21 cellular contexts compared by ENCODE assay signal in genomic region chr2:177573120-177573519, GRCh38.
A peak's percentile ranks its signal among the peaks of the same experiment; 100 is the strongest.
DNase-seq lines count a peak whose midpoint lies in the region; ATAC-seq and TF ChIP-seq lines count a peak whose summit lies in the region.
"Had no signal": no experiment of that assay in that cellular context is flagged by ENCODE, and none has a peak within 500 bp of the region (broad histone marks: within the 10 kb centered on the region; RNA-seq: fewer than 3 reads in every experiment).

No MANE protein-coding gene starts in this region.

- H4K91ac ChIP-seq in IMR-90 (ENCODE audit: insufficient read depth, low read depth, low read length) = no peak overlapping the region

- H3K79me2 ChIP-seq in mesendoderm (ENCODE audit: control insufficient read depth, insufficient read depth, low read length) = no peaks in the 10 kb centered on the region

- POLR2A ChIA-PET in IMR-90 (lab: Charles Lee; ENCODE audit: unreplicated experiment) = no interaction called here

- H2BK15ac ChIP-seq in IMR-90 (ENCODE audit: low read depth, low read length) (no peak overlapping the region), mesendoderm (replicated peaks; ENCODE audit: low read depth) (no peak overlapping the region)

- no peak overlapping the region for H2AFZ ChIP-seq in IMR-90 (replicated peaks; ENCODE audit: low read length, poor library complexity)

- H3K79me1 ChIP-seq in IMR-90 (ENCODE audit: low read depth in 1 of 2, low read length in 2 of 2) (no peaks in the 10 kb centered on the region), mesendoderm (ENCODE audit: low read length) (no peaks in the 10 kb centered on the region)

- H3K18ac ChIP-seq in IMR-90 (ENCODE audit: low read depth, low read length) (no peak overlapping the region), mesendoderm (ENCODE audit: low read length) (no peak overlapping the region)

- H3K27ac ChIP-seq in IMR-90 (ENCODE audit: insufficient read depth, low read length) (no peak overlapping the region), mesendoderm (ENCODE audit: low read depth, low read length) (no peak overlapping the region)
- H3K27ac ChIP-seq: colonic mucosa had no signal

- no TSS peak for BruUV-seq in IMR-90 (replicated peaks; lab: Mats Ljungman, UMichigan)

- H3K14ac ChIP-seq in IMR-90 (replicated peaks; ENCODE audit: low read depth, low read length) = no peak overlapping the region

- ATAC-seq in IMR-90 (ENCODE audit: low read depth) = no peak
- ATAC-seq in HG03159 (IDR thresholded peaks at IDR 0.05; ENCODE audit: unreplicated experiment) = no peak
- ATAC-seq: HCT116; natural killer cell treated with Interleukin-12 subunit alpha and Interleukin-12 subunit beta and Interleukin-15 and Interleukin-18, amount 100 ng/mL, for 72 hours; Right ventricle myocardium inferior; T-helper 17 cell; WTC11 had no signal

- dilution Hi-C loops in IMR-90 (cut with HindIII; ENCODE audit: low sequenced_read_pairs, unreplicated experiment) = no loop called here

- H3K36me3 ChIP-seq in IMR-90 (ENCODE audit: control insufficient read depth, insufficient read depth, low read length) = no peaks in the 10 kb centered on the region
- H3K36me3 ChIP-seq in mesendoderm (ENCODE audit: control insufficient read depth, insufficient read depth, low read length) = no peaks in the 10 kb centered on the region
- H3K36me3 ChIP-seq: colonic mucosa had no signal

- H4K8ac ChIP-seq in IMR-90 (ENCODE audit: low read depth in 2 of 2, low read length in 2 of 2) = no peak overlapping the region
- H4K8ac ChIP-seq in mesendoderm (ENCODE audit: low read depth, low read length) = no peak overlapping the region

- in situ Hi-C loops in IMR-90 (cut with MboI; ENCODE audit: low sequenced_read_pairs) (no loop called here), astrocyte of the spinal cord (cut with HindIII; ENCODE audit: low sequenced_read_pairs) (no loop called here)

- peaks cover 7% of the 10 kb centered on the region for H3K27me3 ChIP-seq in IMR-90 (ENCODE audit: control insufficient read depth, insufficient read depth, low read length)
- H3K27me3 ChIP-seq in mesendoderm (ENCODE audit: insufficient read depth, low read length, poor library complexity) = no peaks in the 10 kb centered on the region
- H3K27me3 ChIP-seq: colonic mucosa had no signal

- DNase-seq in COLO829 (ENCODE audit: low spot score) = peak; percentile 35
- peak; percentile 7 for DNase-seq in IMR-90
- DNase-seq in astrocyte of the spinal cord (ENCODE audit: low read depth, low spot score) = peak; percentile 23
- DNase-seq in kidney glomerular epithelial cell (lab: John Stamatoyannopoulos, UW) = peak; percentile 25
- DNase-seq in stimulated activated CD4-positive, alpha-beta T cell treated with anti-CD3 and anti-CD28 coated beads, Interleukin-2, amount 100 ng/mL, for 24 hours = no peak
- DNase-seq in effector CD4-positive, alpha-beta T cell = no peak
- DNase-seq in mesendoderm = no peak
- DNase-seq: activated CD8-positive, alpha-beta memory T cell treated with anti-CD3 and anti-CD28 coated beads for 24 hours; activated effector memory CD4-positive, alpha-beta T cell treated with Interleukin-2 at 50 U/mL for 16 hours; amniotic stem cell; Calu3; colonic mucosa; immature natural killer cell; NCI-H1048; NK-92 treated with Interleukin-12 subunit alpha and Interleukin-12 subunit beta, amount 100 ng/mL, for 24 hours; T-helper 17 cell had no signal

- no peak overlapping the region for H3K4me2 ChIP-seq in IMR-90 (ENCODE audit: low read depth, low read length)
- H3K4me2 ChIP-seq in mesendoderm (ENCODE audit: low read length) = no peak overlapping the region

- no peak for TF ChIP-seq RAD21 in IMR-90 (IDR thresholded peaks at IDR 0.05; ENCODE audit: low read length)

- no peak for TF ChIP-seq CTCF in IMR-90 (conservative IDR thresholded peaks at IDR 0.05; ENCODE audit: low read depth, low read length)
- TF ChIP-seq CTCF in astrocyte of the spinal cord (IDR thresholded peaks at IDR 0.05; ENCODE audit: low read depth, low read length) = no peak

- H2AK5ac ChIP-seq in IMR-90 (ENCODE audit: low read depth, low read length) (no peak overlapping the region), mesendoderm (ENCODE audit: low read length) (no peak overlapping the region)

- no peak overlapping the region for H3K9ac ChIP-seq in IMR-90 (ENCODE audit: low read depth, low read length)
- no peak overlapping the region for H3K9ac ChIP-seq in mesendoderm (ENCODE audit: low read length)

- H2BK5ac ChIP-seq in IMR-90 (ENCODE audit: low read depth, low read length, poor library complexity, severe bottlenecking) (no peak overlapping the region), mesendoderm (ENCODE audit: low read length) (no peak overlapping the region)

- intact Hi-C loops in IMR-90 (cut with micrococcal nuclease) = no loop called here

- H2AK9ac ChIP-seq in IMR-90 (replicated peaks; ENCODE audit: low read depth, low read length, poor library complexity) = no peak overlapping the region

- CTCF ChIA-PET in IMR-90 (lab: Yijun Ruan, JAX) = no interaction called here

- H3K56ac ChIP-seq in IMR-90 (ENCODE audit: extremely low read depth, insufficient read depth, low read length) = no peak overlapping the region
- H3K56ac ChIP-seq in mesendoderm (ENCODE audit: low read length) = no peak overlapping the region

- H4K5ac ChIP-seq in IMR-90 (ENCODE audit: low read depth, low read length) (no peak overlapping the region), mesendoderm (ENCODE audit: low read length) (no peak overlapping the region)

- no peak overlapping the region for H3K4me3 ChIP-seq in IMR-90 (ENCODE audit: insufficient read depth, low read depth, low read length)
- no peak overlapping the region for H3K4me3 ChIP-seq in astrocyte of the spinal cord (ENCODE audit: low read depth, low read length)
- H3K4me3 ChIP-seq in mesendoderm (ENCODE audit: low read length) = no peak overlapping the region
- H3K4me3 ChIP-seq: colonic mucosa had no signal

- TF ChIP-seq POLR2A in IMR-90 (IDR thresholded peaks at IDR 0.05; ENCODE audit: low read depth, low read length) = no peak

- no peaks in the 10 kb centered on the region for H4K20me1 ChIP-seq in IMR-90 (ENCODE audit: insufficient read depth, low read length)

- H2BK120ac ChIP-seq in IMR-90 (ENCODE audit: low read depth, low read length) (no peak overlapping the region), mesendoderm (ENCODE audit: low read depth, low read length) (no peak overlapping the region)

- H2BK20ac ChIP-seq in IMR-90 (ENCODE audit: low read depth, low read length) = no peak overlapping the region

- H3K4me1 ChIP-seq in IMR-90 (ENCODE audit: control insufficient read depth, insufficient read depth, low read length) (no peaks in the 10 kb centered on the region), mesendoderm (ENCODE audit: control insufficient read depth, low read depth, low read length) (peaks cover 2% of the 10 kb centered on the region)
- H3K4me1 ChIP-seq: colonic mucosa had no signal

- H3K4ac ChIP-seq in IMR-90 (ENCODE audit: low read depth, low read length) (no peak overlapping the region), mesendoderm (ENCODE audit: low read depth, low read length) (no peak overlapping the region)

- WGBS in IMR-90 (ENCODE audit: extremely low coverage in 2 of 2, insufficient read length in 1 of 2), 2 experiments = no CpG with 5 or more reads among the region's 3 CpGs
- WGBS in mesendoderm (ENCODE audit: extremely low coverage, insufficient coverage, low lambda C conversion rate) = no CpG with 5 or more reads among the region's 3 CpGs

- H3K23ac ChIP-seq in IMR-90 (ENCODE audit: low read depth, low read length) (no peak overlapping the region), mesendoderm (ENCODE audit: low read length) (no peak overlapping the region)

- no peaks in the 10 kb centered on the region for H3K9me3 ChIP-seq in IMR-90 (ENCODE audit: control insufficient read depth, insufficient read depth, low read length)
- H3K9me3 ChIP-seq: colonic mucosa had no signal

- no peaks in the 10 kb centered on the region for H3K9me1 ChIP-seq in IMR-90 (ENCODE audit: insufficient read depth, low read length)

TF ChIP-seq in IMR-90, 13 proteins besides CTCF, POLR2A, EP300 and RAD21:
- no peak for TF ChIP-seq BHLHE40 (IDR thresholded peaks at IDR 0.05; ENCODE audit: low read depth, low read length)
- peak; percentile 69 for TF ChIP-seq MAFK (IDR thresholded peaks at IDR 0.05; ENCODE audit: low read depth, low read length)
- TF ChIP-seq MAZ (IDR thresholded peaks at IDR 0.05; ENCODE audit: borderline replicate concordance, low read depth, low read length) = no peak
- TF ChIP-seq SMC3 (IDR thresholded peaks at IDR 0.05; ENCODE audit: low read depth, low read length) = no peak
- peak; percentile 83 for TF ChIP-seq NFE2L2 (IDR thresholded peaks at IDR 0.05; ENCODE audit: low read depth, low read length)

Comparison
In these comparisons a context has a peak if more than half of its experiments do, and no peak if none do; other contexts are left out.
1. DNase-seq: peak in COLO829 (single experiment), IMR-90 (single experiment), astrocyte of the spinal cord (single experiment) and kidney glomerular epithelial cell (single experiment); none in stimulated activated CD4-positive, alpha-beta T cell treated with anti-CD3 and anti-CD28 coated beads, Interleukin-2, amount 100 ng/mL, for 24 hours (0 of 2), effector CD4-positive, alpha-beta T cell (single experiment) and mesendoderm (single experiment).